9 cellular contexts compared by ENCODE assay signal in genomic region chr2:229713371-229714079, GRCh38. TPM values are rescaled to one million over a fixed set of nuclear protein-coding genes. Genes with fewer than 3 reads are reported as not detected.
DNase-seq lines count a peak whose midpoint lies in the region; ATAC-seq and TF ChIP-seq lines count a peak whose summit lies in the region.
"Had no signal": no experiment of that assay in that cellular context is flagged by ENCODE, and none has a peak within 500 bp of the region (broad histone marks: within the 10 kb centered on the region; RNA-seq: fewer than 3 reads in every experiment).

No MANE protein-coding gene starts in this region.

- no peak overlapping the region for H3K27ac ChIP-seq in GM23248
- no peak overlapping the region for H3K27ac ChIP-seq in lower lobe of right lung
- H3K27ac ChIP-seq in transverse colon: no peak overlapping the region
- no peak overlapping the region for H3K27ac ChIP-seq in gastroesophageal sphincter

- peaks cover 57% of the 10 kb centered on the region for H3K27me3 ChIP-seq in GM23248 (replicated peaks; ENCODE audit: insufficient read depth)
- H3K27me3 ChIP-seq in NT2/D1 (ENCODE audit: insufficient read depth, insufficient read length): peaks cover 72% of the 10 kb centered on the region
- H3K27me3 ChIP-seq in lower lobe of right lung (ENCODE audit: low read depth): peaks cover 62% of the 10 kb centered on the region
- peaks cover 90% of the 10 kb centered on the region for H3K27me3 ChIP-seq in transverse colon
- peaks cover 92% of the 10 kb centered on the region for H3K27me3 ChIP-seq in gastroesophageal sphincter

- H3K27ac Mint-ChIP-seq in Calu3 (ENCODE audit: unreplicated experiment): no peak overlapping the region
- H3K27ac Mint-ChIP-seq in chondrocyte (ENCODE audit: unreplicated experiment): no peak overlapping the region

- no peak overlapping the region for H3K9ac ChIP-seq in GM23248
- H3K9ac ChIP-seq in NT2/D1 (ENCODE audit: insufficient read length, low read depth): peak overlapping the region; percentile 78

- TF ChIP-seq CTCF in Calu3 (IDR thresholded peaks at IDR 0.05; ENCODE audit: unreplicated experiment) (no peak), chondrocyte (IDR thresholded peaks at IDR 0.05) (peak; percentile 30), lower lobe of right lung (IDR thresholded peaks at IDR 0.05) (no peak), transverse colon (IDR thresholded peaks at IDR 0.05) (no peak), gastroesophageal sphincter (IDR thresholded peaks at IDR 0.05) (no peak)

- CTCF ChIA-PET in Calu3 (lab: Charles Lee): no interaction called here

- H3K4me1 ChIP-seq in GM23248 (ENCODE audit: insufficient read depth) (no peaks in the 10 kb centered on the region), NT2/D1 (ENCODE audit: insufficient read depth, insufficient read length) (peaks cover 4% of the 10 kb centered on the region), lower lobe of right lung (peaks cover 18% of the 10 kb centered on the region), transverse colon (peaks cover 5 to 19% (median 18%) of the 10 kb centered on the region in 4 donors), gastroesophageal sphincter (peaks cover 0 to 24% (median 13%) of the 10 kb centered on the region in 3 donors)

- peak; percentile 58 for DNase-seq in Calu3
- DNase-seq in GM23248: peak; percentile 12
- DNase-seq in NT2/D1 (ENCODE audit: low read depth, low spot score): no peak
- DNase-seq in chondrocyte (ENCODE audit: low spot score): no peak
- no peak for DNase-seq in lower lobe of right lung
- DNase-seq in transverse colon: no peak
- no peak for DNase-seq in sciatic nerve (ENCODE audit: low spot score)

- 3 to 6% methylated on average over 55 to 58 of the region's 61 CpGs for WGBS in GM23248 (ENCODE audit: low coverage in 1 of 2, low lambda C conversion rate in 2 of 2, missing lambda C conversion rate in 2 of 2), 2 experiments
- 4% methylated on average over 19 of the region's 61 CpGs; no CpG with 5 or more reads in 1 of the 2 donors for WGBS in transverse colon (ENCODE audit: low coverage in 1 of 2), 2 donors
- 0% methylated on average over 1 to 5 of the region's 61 CpGs for WGBS in gastroesophageal sphincter (ENCODE audit: low coverage in 1 of 2), 2 donors

- peak in 1 of 2 donors; percentile 6 for ATAC-seq in lower lobe of right lung
- no peak for ATAC-seq in gastroesophageal sphincter
- no peak for ATAC-seq in sciatic nerve

- no TSS peak for BruUV-seq in Calu3 (replicated peaks; lab: Mats Ljungman, UMichigan)

- TF ChIP-seq EP300 in transverse colon (IDR thresholded peaks at IDR 0.05; ENCODE audit: low read depth) (no peak), gastroesophageal sphincter (IDR thresholded peaks at IDR 0.05) (no peak)

- H3K79me2 ChIP-seq in GM23248 (ENCODE audit: insufficient read depth): no peaks in the 10 kb centered on the region

- intact Hi-C loops in Calu3 (cut with micrococcal nuclease; ENCODE audit: unreplicated experiment): loop anchor here (5.0 to 10.0 kb wide), 2 partner anchors 279 to 441 kb away; partner anchors contain the start of gene PID1
- intact Hi-C loops in lower lobe of right lung (cut with DNase I): no loop called here
- intact Hi-C loops in transverse colon (cut with DNase I; ENCODE audit: low total_unique reads): no loop called here
- intact Hi-C loops in sciatic nerve (cut with DNase I): no loop called here

- H3K9me3 ChIP-seq in GM23248 (ENCODE audit: low read depth) (no peaks in the 10 kb centered on the region), NT2/D1 (ENCODE audit: insufficient read depth, low read length) (no peaks in the 10 kb centered on the region), lower lobe of right lung (no peaks in the 10 kb centered on the region), transverse colon (no peaks in the 10 kb centered on the region), gastroesophageal sphincter (no peaks in the 10 kb centered on the region)

- TF ChIP-seq POLR2A in transverse colon (IDR thresholded peaks at IDR 0.05) (no peak), gastroesophageal sphincter (IDR thresholded peaks at IDR 0.05) (no peak)

- peaks cover 62% of the 10 kb centered on the region for H3K27me3 Mint-ChIP-seq in Calu3 (ENCODE audit: unreplicated experiment)
- H3K27me3 Mint-ChIP-seq in chondrocyte (ENCODE audit: low read depth): peaks cover 70% of the 10 kb centered on the region

- in situ Hi-C loops in GM23248 (cut with MboI): no loop called here
- in situ Hi-C loops in transverse colon (cut with MboI; ENCODE audit: low pct_ligation_motif_present in 1 of 4, low pct_unique_long_range_greater_than_20kb in 1 of 4, low sequenced_read_pairs in 3 of 4): no loop called here

- H3K4me3 ChIP-seq in GM23248: peak overlapping the region; percentile 11; the same call in 1 of the 2 replicates
- peak overlapping the region; percentile 70 for H3K4me3 ChIP-seq in NT2/D1 (ENCODE audit: insufficient read length, low read depth)
- peak overlapping the region; percentile 47 for H3K4me3 ChIP-seq in lower lobe of right lung
- H3K4me3 ChIP-seq in transverse colon: peak overlapping the region in 3 of 4 donors; percentile 31 to 43 (median 36)
- peak overlapping the region in 1 of 2 donors; percentile 47 for H3K4me3 ChIP-seq in gastroesophageal sphincter

- no peaks in the 10 kb centered on the region for H3K36me3 ChIP-seq in GM23248 (ENCODE audit: low read depth)
- no peaks in the 10 kb centered on the region for H3K36me3 ChIP-seq in NT2/D1 (ENCODE audit: insufficient read depth, insufficient read length, low read length)
- no peaks in the 10 kb centered on the region for H3K36me3 ChIP-seq in lower lobe of right lung
- no peaks in the 10 kb centered on the region for H3K36me3 ChIP-seq in transverse colon
- H3K36me3 ChIP-seq in gastroesophageal sphincter: no peaks in the 10 kb centered on the region

- no peak overlapping the region for H2AFZ ChIP-seq in GM23248

- no peaks in the 10 kb centered on the region for H3F3A ChIP-seq in GM23248 (ENCODE audit: insufficient read depth)

- H3K9me3 Mint-ChIP-seq in Calu3 (ENCODE audit: low read depth, unreplicated experiment) (no peaks in the 10 kb centered on the region), chondrocyte (ENCODE audit: low read depth) (peaks cover 7% of the 10 kb centered on the region)

- peak overlapping the region; percentile 70 for H3K4me3 Mint-ChIP-seq in Calu3 (ENCODE audit: low read depth, unreplicated experiment)
- H3K4me3 Mint-ChIP-seq in chondrocyte (ENCODE audit: unreplicated experiment): peak overlapping the region; percentile 50

- H4K20me1 ChIP-seq in GM23248 (ENCODE audit: insufficient read depth): no peaks in the 10 kb centered on the region

- no peak overlapping the region for H3K4me2 ChIP-seq in GM23248 (ENCODE audit: unreplicated experiment)

- H3K9me2 ChIP-seq in GM23248 (ENCODE audit: insufficient read depth): no peaks in the 10 kb centered on the region

- H3K36me3 Mint-ChIP-seq in Calu3 (ENCODE audit: insufficient read depth, unreplicated experiment) (peaks cover 6% of the 10 kb centered on the region), chondrocyte (ENCODE audit: low read depth) (peaks cover 2% of the 10 kb centered on the region)

- H3K4me1 Mint-ChIP-seq in Calu3 (ENCODE audit: low read depth, unreplicated experiment) (no peaks in the 10 kb centered on the region), chondrocyte (ENCODE audit: low read depth) (peaks cover 7% of the 10 kb centered on the region)

RNA-seq across cellular contexts. Expression of gene DNER, which starts 0.8 kb away (rescaled TPM):
- total RNA-seq in Calu3 (2022) (0.88 and 1.1 TPM in 2 replicates), chondrocyte (not detected in 3 replicates), lower lobe of right lung (1.2 TPM), transverse colon (1 to 10 TPM; 1.9 to 4.9 (median 2.5) TPM), gastroesophageal sphincter (10 to 100 TPM in 1 of 4 donors, 1 to 10 TPM in 2, under 1 TPM in 1; 0.31 to 13.3 (median 6.3) TPM), sciatic nerve (0.71 TPM)
- total RNA-seq in GM23248 (2014; rRNA removed; shearing (Covaris generic)): 0.65 TPM in 1 of 2 replicates, not detected in the other
- 0.16 and 0.39 TPM in 2 replicates for polyA plus RNA-seq in GM23248 (2016; fragmentation: Nextera tagmentation; extraction: Ambion mirVana)
- total RNA-seq: liver had no signal

Comparison
In these comparisons a context has a peak if more than half of its experiments do, and no peak if none do; other contexts are left out.
1. DNase-seq: peak in Calu3 (single experiment) and GM23248 (single experiment); none in NT2/D1 (single experiment), chondrocyte (single experiment), lower lobe of right lung (single experiment), transverse colon (single experiment) and sciatic nerve (single experiment).